10 cellular contexts compared by ENCODE assay signal in genomic region chr14:60637490-60638452, GRCh38.
DNase-seq lines count a peak whose midpoint lies in the region; ATAC-seq, FAIRE-seq and TF ChIP-seq lines count a peak whose summit lies in the region.
"Had no signal": no experiment of that assay in that cellular context is flagged by ENCODE, and none has a peak within 500 bp of the region (broad histone marks: within the 10 kb centered on the region; RNA-seq: fewer than 3 reads in every experiment).

No MANE protein-coding gene starts in this region.

- TF ChIP-seq CTCF in astrocyte of the spinal cord (IDR thresholded peaks at IDR 0.05; ENCODE audit: low read depth, low read length) = no peak
- TF ChIP-seq CTCF in D721Med (IDR thresholded peaks at IDR 0.05; ENCODE audit: insufficient read depth, missing control alignments) = no peak

- peak; percentile 11 for DNase-seq in NCI-H345 (lab: John Stamatoyannopoulos, UW)
- DNase-seq in NCI-H345 treated with DMSO at 0.1 percent for 48 hours (lab: John Stamatoyannopoulos, UW; ENCODE audit: unreplicated experiment) = no peak
- DNase-seq in astrocyte of the spinal cord (ENCODE audit: low read depth, low spot score) = peak; percentile 66
- peak; percentile 73 for DNase-seq in iPS-NIHi11 (ENCODE audit: low spot score)
- DNase-seq in stimulated activated naive CD8-positive, alpha-beta T cell treated with anti-CD3 and anti-CD28 coated beads, Interleukin-15, amount 100 ng/mL, for 72 hours = no peak
- no peak for DNase-seq in D721Med (ENCODE audit: insufficient read length, low spot score)
- no peak for DNase-seq in DMS79 (lab: John Stamatoyannopoulos, UW)
- DNase-seq: activated effector memory CD4-positive, alpha-beta T cell treated with anti-CD3 and anti-CD28 coated beads, Interleukin-2, amount 50 U/mL, for 16 hours had no signal

- H3K4me1 Mint-ChIP-seq in stimulated activated naive CD8-positive, alpha-beta T cell treated with anti-CD3 and anti-CD28 coated beads, Interleukin-15, amount 100 ng/mL, for 72 hours = peaks cover 36% of the 10 kb centered on the region

- no peak overlapping the region for H3K4me3 ChIP-seq in astrocyte of the spinal cord (ENCODE audit: low read depth, low read length)
- H3K4me3 ChIP-seq: A549 had no signal

- no peaks in the 10 kb centered on the region for H3K9me3 Mint-ChIP-seq in stimulated activated naive CD8-positive, alpha-beta T cell treated with anti-CD3 and anti-CD28 coated beads, Interleukin-15, amount 100 ng/mL, for 72 hours

- peak overlapping the region; percentile 73 to 83 for H3K4me3 Mint-ChIP-seq in stimulated activated naive CD8-positive, alpha-beta T cell treated with anti-CD3 and anti-CD28 coated beads, Interleukin-15, amount 100 ng/mL, for 72 hours

- peak; percentile 49 for ATAC-seq in stimulated activated naive CD8-positive, alpha-beta T cell treated with anti-CD3 and anti-CD28 coated beads, Interleukin-15, amount 100 ng/mL, for 72 hours
- ATAC-seq in HG03520 (IDR thresholded peaks at IDR 0.05; ENCODE audit: unreplicated experiment) = no peak
- ATAC-seq: A549 had no signal

- in situ Hi-C loops in astrocyte of the spinal cord (cut with HindIII; ENCODE audit: low sequenced_read_pairs) = loop anchor here (25.0 kb wide), 1 partner anchor 400 kb away; no protein-coding TSS in a partner anchor

- FAIRE-seq in D721Med (lab: Jason Lieb, UNC) = no peak
- FAIRE-seq: A549 had no signal

- H3K27me3 Mint-ChIP-seq in stimulated activated naive CD8-positive, alpha-beta T cell treated with anti-CD3 and anti-CD28 coated beads, Interleukin-15, amount 100 ng/mL, for 72 hours = peaks cover 78% of the 10 kb centered on the region

- peak overlapping the region in 1 of 2 donors; percentile 25 for H3K27ac Mint-ChIP-seq in stimulated activated naive CD8-positive, alpha-beta T cell treated with anti-CD3 and anti-CD28 coated beads, Interleukin-15, amount 100 ng/mL, for 72 hours

Comparison
In these comparisons a context has a peak if more than half of its experiments do, and no peak if none do; other contexts are left out.
1. DNase-seq: peak in NCI-H345 (single experiment), astrocyte of the spinal cord (single experiment) and iPS-NIHi11 (single experiment); none in NCI-H345 treated with DMSO at 0.1 percent for 48 hours (single experiment), stimulated activated naive CD8-positive, alpha-beta T cell treated with anti-CD3 and anti-CD28 coated beads, Interleukin-15, amount 100 ng/mL, for 72 hours (0 of 2), D721Med (single experiment) and DMS79 (single experiment).